1 cellular context compared by ENCODE assay signal in genomic region chr13:42760949-42761348, GRCh38.
TF ChIP-seq lines count a peak whose summit lies in the region.

No MANE protein-coding gene starts in this region.

TF ChIP-seq in IMR-90, 13 proteins besides CTCF, POLR2A, EP300 and RAD21 (continued from another document):
- TF ChIP-seq MAFK (IDR thresholded peaks at IDR 0.05; ENCODE audit: low read depth, low read length) (no peak), ELK1 (IDR thresholded peaks at IDR 0.05; ENCODE audit: borderline replicate concordance, low read depth, low read length) (no peak), RCOR1 (IDR thresholded peaks at IDR 0.05; ENCODE audit: insufficient replicate concordance, low read length) (no peak), CHD1 (IDR thresholded peaks at IDR 0.05; ENCODE audit: low read depth, low read length) (no peak), USF2 (IDR thresholded peaks at IDR 0.05; ENCODE audit: low read depth, low read length) (no peak), MXI1 (IDR thresholded peaks at IDR 0.05; ENCODE audit: borderline replicate concordance, low read depth, low read length) (no peak), NFE2L2 (IDR thresholded peaks at IDR 0.05; ENCODE audit: low read depth, low read length) (no peak), RFX5 (IDR thresholded peaks at IDR 0.05; ENCODE audit: low read depth, low read length) (no peak), FOS (IDR thresholded peaks at IDR 0.05; ENCODE audit: low read depth, low read length) (no peak), CEBPB (IDR thresholded peaks at IDR 0.05; ENCODE audit: low read depth, low read length) (no peak), SMC3 (IDR thresholded peaks at IDR 0.05; ENCODE audit: low read depth, low read length) (no peak)
